In genomic region chr10:99958806-99959205, GRCh38 we compare ENCODE assay signal across 24 cellular contexts.
"Had no signal": no experiment of that assay in that cellular context is flagged by ENCODE, and none has a peak within 500 bp of the region (broad histone marks: within the 10 kb centered on the region; RNA-seq: fewer than 3 reads in every experiment).

No MANE protein-coding gene starts in this region.

- H3K4me1 Mint-ChIP-seq: activated CD4-positive, alpha-beta T cell treated with anti-CD3 and anti-CD28 coated beads, Interleukin-2, amount 10 ng/mL, durations not matched to agents 24 days and 14 days; activated CD8-positive, alpha-beta memory T cell treated with anti-CD3 and anti-CD28 coated beads, Interleukin-2, amount 10 ng/mL, durations not matched to agents 7 days and 5 days; activated naive CD8-positive, alpha-beta T cell treated with anti-CD3 and anti-CD28 coated beads, Interleukin-2, amount 50 U/mL, for 24 hours; endodermal cell; T-cell had no signal

- H3K9me3 ChIP-seq: body of pancreas, neutrophil, right lobe of liver, upper lobe of right lung had no signal

- H3K9me3 Mint-ChIP-seq: activated CD4-positive, alpha-beta T cell treated with anti-CD3 and anti-CD28 coated beads, Interleukin-2, amount 10 ng/mL, durations not matched to agents 24 days and 14 days; activated CD8-positive, alpha-beta T cell treated with anti-CD3 and anti-CD28 coated beads for 36 hours; activated naive CD8-positive, alpha-beta T cell treated with anti-CD3 and anti-CD28 coated beads, Interleukin-2, amount 50 U/mL, for 24 hours; natural killer cell treated with Interleukin-12 subunit alpha and Interleukin-12 subunit beta and Interleukin-15 and Interleukin-18, amount 100 ng/mL, for 72 hours; T-cell; T-helper 2 cell treated with Interferon-gamma antibody and Interleukin-4, amounts not matched to agents 5 μg/mL and 100 μg/mL, for 36 hours had no signal

- H3K4me1 ChIP-seq: body of pancreas had no signal

- H3K27ac Mint-ChIP-seq: activated CD4-positive, alpha-beta T cell treated with anti-CD3 and anti-CD28 coated beads, Interleukin-2, amount 10 ng/mL, durations not matched to agents 24 days and 14 days; activated CD8-positive, alpha-beta memory T cell treated with anti-CD3 and anti-CD28 coated beads, Interleukin-2, amount 10 ng/mL, durations not matched to agents 7 days and 5 days; activated CD8-positive, alpha-beta T cell treated with anti-CD3 and anti-CD28 coated beads for 36 hours; activated naive CD8-positive, alpha-beta T cell treated with anti-CD3 and anti-CD28 coated beads, Interleukin-2, amount 50 U/mL, for 24 hours; endodermal cell; natural killer cell treated with Interleukin-12 subunit alpha and Interleukin-12 subunit beta and Interleukin-15 and Interleukin-18, amount 100 ng/mL, for 72 hours; T-cell; T-helper 2 cell treated with Interferon-gamma antibody and Interleukin-4, amounts not matched to agents 5 μg/mL and 100 μg/mL, for 36 hours had no signal

- H3K27me3 ChIP-seq: body of pancreas, cardiac muscle cell, neutrophil, right lobe of liver, upper lobe of right lung had no signal

- DNase-seq: activated CD4-positive, alpha-beta T cell treated with anti-CD3 and anti-CD28 coated beads, Interleukin-2, amount 10 ng/mL, durations not matched to agents 24 days and 14 days; activated CD8-positive, alpha-beta memory T cell treated with anti-CD3 and anti-CD28 coated beads, Interleukin-2, amount 10 ng/mL, durations not matched to agents 7 days and 5 days; activated CD8-positive, alpha-beta T cell treated with anti-CD3 and anti-CD28 coated beads for 36 hours; activated gamma-delta T cell; activated naive CD4-positive, alpha-beta T cell treated with anti-CD3 and anti-CD28 coated beads, Interleukin-2, amount 50 U/mL, for 16 hours; activated naive CD8-positive, alpha-beta T cell treated with anti-CD3 and anti-CD28 coated beads, Interleukin-2, amount 50 U/mL, for 24 hours; activated T-cell treated with anti-CD3 and anti-CD28 coated beads for 4 hours; anterior cingulate cortex; body of pancreas; cortex of kidney; endodermal cell; foreskin melanocyte; hippocampal formation; right lobe of liver; stimulated activated CD4-positive, alpha-beta T cell treated with anti-CD3 and anti-CD28 coated beads, Interleukin-2, amount 100 ng/mL, for 48 hours; stimulated activated naive CD4-positive, alpha-beta T cell treated with Interleukin-2 at 50 U/mL for 16 hours; T-cell; upper lobe of right lung had no signal

- ATAC-seq: activated CD4-positive, CD25-positive, alpha-beta regulatory T cell treated with anti-CD3 and anti-CD28 coated beads, Interleukin-2, amount 50 U/mL, for 24 hours; activated CD8-positive, alpha-beta memory T cell treated with anti-CD3 and anti-CD28 coated beads, Interleukin-2, amount 10 ng/mL, durations not matched to agents 7 days and 5 days; activated CD8-positive, alpha-beta T cell treated with anti-CD3 and anti-CD28 coated beads for 36 hours; activated naive CD8-positive, alpha-beta T cell treated with anti-CD3 and anti-CD28 coated beads, Interleukin-2, amount 50 U/mL, for 24 hours; body of pancreas; natural killer cell treated with Interleukin-12 subunit alpha and Interleukin-12 subunit beta and Interleukin-15 and Interleukin-18, amount 100 ng/mL, for 72 hours; T-cell; upper lobe of right lung had no signal

- H3K27ac ChIP-seq: body of pancreas, cardiac muscle cell, neutrophil, right lobe of liver, upper lobe of right lung, VCaP had no signal

- H3K4me3 ChIP-seq: body of pancreas, cardiac muscle cell, right lobe of liver, upper lobe of right lung had no signal

- H3K27me3 Mint-ChIP-seq: activated CD4-positive, alpha-beta T cell treated with anti-CD3 and anti-CD28 coated beads, Interleukin-2, amount 10 ng/mL, durations not matched to agents 24 days and 14 days; activated CD8-positive, alpha-beta memory T cell treated with anti-CD3 and anti-CD28 coated beads, Interleukin-2, amount 10 ng/mL, durations not matched to agents 7 days and 5 days; activated CD8-positive, alpha-beta T cell treated with anti-CD3 and anti-CD28 coated beads for 36 hours; activated naive CD8-positive, alpha-beta T cell treated with anti-CD3 and anti-CD28 coated beads, Interleukin-2, amount 50 U/mL, for 24 hours; natural killer cell treated with Interleukin-12 subunit alpha and Interleukin-12 subunit beta and Interleukin-15 and Interleukin-18, amount 100 ng/mL, for 72 hours; T-cell had no signal

- H3K4me3 Mint-ChIP-seq: activated CD4-positive, alpha-beta T cell treated with anti-CD3 and anti-CD28 coated beads, Interleukin-2, amount 10 ng/mL, durations not matched to agents 24 days and 14 days; activated CD8-positive, alpha-beta memory T cell treated with anti-CD3 and anti-CD28 coated beads, Interleukin-2, amount 10 ng/mL, durations not matched to agents 7 days and 5 days; activated CD8-positive, alpha-beta T cell treated with anti-CD3 and anti-CD28 coated beads for 36 hours; activated naive CD8-positive, alpha-beta T cell treated with anti-CD3 and anti-CD28 coated beads, Interleukin-2, amount 50 U/mL, for 24 hours; endodermal cell; natural killer cell treated with Interleukin-12 subunit alpha and Interleukin-12 subunit beta and Interleukin-15 and Interleukin-18, amount 100 ng/mL, for 72 hours; T-cell; T-helper 2 cell treated with Interferon-gamma antibody and Interleukin-4, amounts not matched to agents 5 μg/mL and 100 μg/mL, for 36 hours had no signal
